Comparison of ENCODE assay signal across 20 cellular contexts in the genomic region with DNA sequence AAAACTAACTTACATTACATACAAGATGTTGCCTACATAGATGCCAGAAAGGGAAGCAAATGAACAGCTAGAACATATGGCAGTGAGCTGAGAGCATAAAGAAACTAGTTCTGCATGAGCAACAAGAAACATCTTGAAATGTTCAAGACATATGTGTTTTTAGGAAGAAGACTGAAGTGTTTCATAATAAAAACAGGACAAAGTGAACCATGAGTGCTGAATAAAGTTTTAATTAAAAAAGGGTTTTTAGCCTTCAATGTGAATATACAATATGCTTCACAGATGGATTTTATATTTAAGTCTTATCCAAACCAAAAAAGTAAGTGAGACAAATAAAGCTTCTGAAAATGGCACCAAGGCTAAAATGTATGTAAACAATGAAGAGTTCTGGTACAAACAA. TPM values are rescaled to one million over a fixed set of nuclear protein-coding genes. Genes with fewer than 3 reads are reported as not detected.
DNase-seq lines count a peak whose midpoint lies in the region; ATAC-seq and TF ChIP-seq lines count a peak whose summit lies in the region.
"Had no signal": no experiment of that assay in that cellular context is flagged by ENCODE, and none has a peak within 500 bp of the region (broad histone marks: within the 10 kb centered on the region; RNA-seq: fewer than 3 reads in every experiment).

No MANE protein-coding gene starts in this region.

- intact Hi-C loops in ascending aorta (cut with DNase I): no loop called here

- no peaks in the 10 kb centered on the region for H3K36me3 ChIP-seq in ascending aorta
- H3K36me3 ChIP-seq: BLaER1 treated with 17β-estradiol and CSF1 and Interleukin-3, amounts not matched to agents 10 nM and 100 nM had no signal

- ATAC-seq in GM21367 (IDR thresholded peaks at IDR 0.05; ENCODE audit: unreplicated experiment) (no peak), HG03159 (IDR thresholded peaks at IDR 0.05; ENCODE audit: unreplicated experiment) (no peak)
- ATAC-seq: A549; CD8-positive, alpha-beta T cell had no signal

- H3K27me3 ChIP-seq in ascending aorta: no peaks in the 10 kb centered on the region
- H3K27me3 ChIP-seq: BLaER1 treated with 17β-estradiol and CSF1 and Interleukin-3, amounts not matched to agents 10 nM and 100 nM had no signal

- H3K27ac ChIP-seq in ascending aorta: peak overlapping the region in 1 of 2 donors; percentile 3
- H3K27ac ChIP-seq: 22Rv1; A549; BLaER1 treated with 17β-estradiol and CSF1 and Interleukin-3, amounts not matched to agents 10 nM and 100 nM; C4-2B had no signal

- peaks cover 4% of the 10 kb centered on the region in 2 donors for H3K4me1 ChIP-seq in ascending aorta
- H3K4me1 ChIP-seq: A549; BLaER1 treated with 17β-estradiol and CSF1 and Interleukin-3, amounts not matched to agents 10 nM and 100 nM; Caco-2 had no signal

- peak; percentile 34 for DNase-seq in NCI-H2171 treated with DMSO at 0.1 percent for 48 hours (lab: John Stamatoyannopoulos, UW)
- DNase-seq in NCI-H2171 (lab: John Stamatoyannopoulos, UW): no peak
- DNase-seq in fibroblast of gingiva (ENCODE audit: low read depth): peak; percentile 42
- DNase-seq in middle frontal gyrus (ENCODE audit: extremely low spot score, low spot score): peak; percentile 30
- no peak for DNase-seq in ascending aorta (ENCODE audit: low spot score in 2 of 2)
- DNase-seq: AML-193; Caco-2; Calu3; CD4-positive, alpha-beta T cell; CD8-positive, alpha-beta T cell; DMS79 treated with DMSO at 0.1 percent for 48 hours; GF-D8 had no signal

- TF ChIP-seq CTCF in ascending aorta (IDR thresholded peaks at IDR 0.05): no peak

- H3K4me3 ChIP-seq in ascending aorta: no peak overlapping the region
- H3K4me3 ChIP-seq: A549; BLaER1 treated with 17β-estradiol and CSF1 and Interleukin-3, amounts not matched to agents 10 nM and 100 nM had no signal

- H3K9me3 ChIP-seq in ascending aorta: no peaks in the 10 kb centered on the region
- H3K9me3 ChIP-seq: A549, Caco-2 had no signal

RNA-seq across cellular contexts. Expression of a gene that starts 39.5 kb away (rescaled TPM):
- 13.3 TPM for total RNA-seq in ascending aorta
- total RNA-seq: A172; B cell; CD4-positive, alpha-beta T cell; CD8-positive, alpha-beta T cell had no signal

Comparison
In these comparisons a context has a peak if more than half of its experiments do, and no peak if none do; other contexts are left out.
1. DNase-seq: peak in NCI-H2171 treated with DMSO at 0.1 percent for 48 hours (single experiment), fibroblast of gingiva (single experiment) and middle frontal gyrus (single experiment); none in NCI-H2171 (single experiment) and ascending aorta (0 of 2).